24 cellular contexts compared by ENCODE assay signal in the genomic region with DNA sequence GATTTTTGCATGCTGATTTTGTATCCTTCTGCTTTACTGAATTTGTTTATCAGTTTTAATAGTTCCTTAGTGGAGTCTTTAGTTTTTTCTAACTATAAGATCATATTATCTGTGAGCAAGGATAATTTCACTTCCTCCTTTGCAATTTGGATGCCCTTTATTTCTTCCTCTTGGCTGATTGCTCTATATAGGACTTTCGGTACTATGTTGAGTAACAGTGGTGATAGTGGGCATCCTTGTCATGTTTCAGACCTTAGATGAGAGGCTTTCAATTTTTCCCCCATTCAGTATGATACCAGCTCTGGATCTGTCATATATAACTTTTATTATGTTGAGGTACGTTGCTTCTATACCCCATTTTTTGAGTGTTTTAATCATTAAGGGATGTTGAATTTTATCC.
"Had no signal": no experiment of that assay in that cellular context is flagged by ENCODE, and none has a peak within 500 bp of the region (broad histone marks: within the 10 kb centered on the region; RNA-seq: fewer than 3 reads in every experiment).

No MANE protein-coding gene starts in this region.

- H3K27me3 Mint-ChIP-seq: effector memory CD8-positive, alpha-beta T cell; stimulated activated naive CD8-positive, alpha-beta T cell treated with anti-CD3 and anti-CD28 coated beads, Interleukin-15, amount 100 ng/mL, for 72 hours had no signal

- H3K27ac Mint-ChIP-seq: effector memory CD8-positive, alpha-beta T cell; immature natural killer cell; natural killer cell; stimulated activated naive CD8-positive, alpha-beta T cell treated with anti-CD3 and anti-CD28 coated beads, Interleukin-15, amount 100 ng/mL, for 72 hours had no signal

- ATAC-seq: effector memory CD8-positive, alpha-beta T cell; left ventricle myocardium superior; lower lobe of right lung; natural killer cell; psoas muscle; right lobe of liver; stimulated activated naive CD8-positive, alpha-beta T cell treated with anti-CD3 and anti-CD28 coated beads, Interleukin-15, amount 100 ng/mL, for 72 hours; upper lobe of right lung had no signal

- H3K36me3 Mint-ChIP-seq: natural killer cell had no signal

- H3K4me1 Mint-ChIP-seq: immature natural killer cell; natural killer cell; stimulated activated naive CD8-positive, alpha-beta T cell treated with anti-CD3 and anti-CD28 coated beads, Interleukin-15, amount 100 ng/mL, for 72 hours had no signal

- H3K4me3 Mint-ChIP-seq: effector memory CD8-positive, alpha-beta T cell; immature natural killer cell; natural killer cell; stimulated activated naive CD8-positive, alpha-beta T cell treated with anti-CD3 and anti-CD28 coated beads, Interleukin-15, amount 100 ng/mL, for 72 hours had no signal

- H3K4me3 ChIP-seq: coronary artery, lower lobe of right lung, ovary, psoas muscle, right lobe of liver, suprapubic skin, transverse colon, upper lobe of right lung, uterus had no signal

- DNase-seq: dermis blood vessel endothelial cell; effector memory CD8-positive, alpha-beta T cell; hypothalamus; immature natural killer cell; islet precursor cell; kidney glomerular epithelial cell; left ventricle myocardium superior; lower lobe of right lung; natural killer cell; occipital lobe; ovary; posterior cingulate gyrus; psoas muscle; right lobe of liver; small intestine; stimulated activated CD4-positive, alpha-beta T cell treated with anti-CD3 and anti-CD28 coated beads, Interleukin-15, amount 100 ng/mL, for 24 hours; stimulated activated CD4-positive, alpha-beta T cell treated with anti-CD3 and anti-CD28 coated beads, Interleukin-2, amount 100 ng/mL, for 48 hours; stimulated activated naive CD4-positive, alpha-beta T cell; stimulated activated naive CD8-positive, alpha-beta T cell treated with anti-CD3 and anti-CD28 coated beads, Interleukin-15, amount 100 ng/mL, for 72 hours; transverse colon; upper lobe of right lung; uterus had no signal
